In the genomic region with DNA sequence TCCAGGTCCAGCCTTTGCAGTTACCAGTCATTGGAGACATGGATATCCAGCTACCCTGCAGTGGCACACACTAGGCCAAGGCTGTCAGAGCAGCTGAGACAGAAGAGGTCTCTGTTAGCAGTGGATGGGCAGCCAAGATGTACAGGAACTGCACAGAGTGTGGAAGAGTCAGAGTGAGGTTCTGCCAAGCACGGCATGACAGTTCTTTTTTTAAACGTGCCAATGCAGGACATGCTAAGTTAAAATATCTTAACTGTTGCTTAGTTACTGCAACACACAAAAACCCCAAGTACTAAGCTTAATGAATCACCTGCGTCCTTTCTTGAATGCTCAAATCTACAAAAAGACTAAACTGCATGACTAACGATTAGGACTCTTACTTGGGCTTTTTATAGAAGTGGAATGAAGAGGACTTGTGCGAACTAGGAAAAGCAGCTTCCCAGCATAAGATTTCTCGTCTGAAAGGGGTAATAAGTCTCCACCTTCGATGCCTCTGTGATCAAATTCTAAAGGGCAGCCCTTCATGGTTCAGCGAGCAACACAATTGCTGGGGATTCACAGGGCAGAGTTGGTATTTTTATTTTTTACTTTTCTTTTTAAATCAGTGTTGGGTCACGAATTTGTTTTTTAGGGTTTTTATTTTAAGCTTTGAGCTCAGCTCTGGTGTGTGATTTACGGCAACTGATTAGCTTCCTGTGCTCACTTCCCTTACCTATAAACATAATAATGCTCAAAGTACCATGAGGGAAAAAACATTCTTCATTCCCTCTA, we compare ENCODE assay signal across 8 cellular contexts. TPM values are rescaled to one million over a fixed set of nuclear protein-coding genes. Genes with fewer than 3 reads are reported as not detected.
DNase-seq lines count a peak whose midpoint lies in the region; ATAC-seq and TF ChIP-seq lines count a peak whose summit lies in the region.

No MANE protein-coding gene starts in this region.

- H3K27me3 ChIP-seq in Karpas-422 (ENCODE audit: low read length): no peaks in the 10 kb centered on the region

- H3K4me1 ChIP-seq in Karpas-422 (ENCODE audit: low read length): peaks cover 36% of the 10 kb centered on the region

- no peak overlapping the region for H2AFZ ChIP-seq in Karpas-422 (ENCODE audit: low read length)

- H3K4me3 ChIP-seq in GM08714 (ENCODE audit: low read length) (peak overlapping the region; percentile 47; the same call in 1 of the 2 replicates), Karpas-422 (ENCODE audit: low read length) (peak overlapping the region; percentile 1; the same call in 1 of the 2 replicates), lower leg skin (ENCODE audit: low read depth, poor library complexity, severe bottlenecking) (no peak overlapping the region)

- H3K9me2 ChIP-seq in Karpas-422 (replicated peaks; ENCODE audit: insufficient read depth, low read length): no peaks in the 10 kb centered on the region

- H3K36me3 ChIP-seq in Karpas-422 (ENCODE audit: insufficient read depth, low read length): peaks cover 4% of the 10 kb centered on the region; the same call in 1 of the 2 replicates

- ATAC-seq in GM21515 (IDR thresholded peaks at IDR 0.05; ENCODE audit: unreplicated experiment): peak; percentile 32

- no peaks in the 10 kb centered on the region for H3K9me3 ChIP-seq in Karpas-422 (ENCODE audit: low read length)

- H3K27ac ChIP-seq in Karpas-422 (ENCODE audit: low read length): peak overlapping the region; percentile 52

- DNase-seq in Karpas-422: peak; percentile 69
- DNase-seq in amygdala (lab: John Stamatoyannopoulos, UW): peak in 42 of 56 donors; percentile 4 to 72 (median 27)
- peak; percentile 70 for DNase-seq in hepatic stellate cell (ENCODE audit: low spot score)
- DNase-seq in stimulated activated CD8-positive, alpha-beta memory T cell treated with anti-CD3 and anti-CD28 coated beads, Interleukin-4, amount 100 ng/mL, for 48 hours: peak; percentile 37
- no peak for DNase-seq in ecto neural progenitor cell (ENCODE audit: low spot score)
- no peak for DNase-seq in lower leg skin (ENCODE audit: low spot score in 2 of 2)

- WGBS in lower leg skin, 2 donors: 11 to 13% methylated on average over 10 of the region's 10 CpGs

- H3K4me2 ChIP-seq in Karpas-422 (ENCODE audit: low read depth, low read length, poor library complexity, severe bottlenecking): peak overlapping the region; percentile 45

- intact Hi-C loops in lower leg skin (cut with DNase I; ENCODE audit: low total_unique reads): no loop called here

- TF ChIP-seq POLR2A in lower leg skin (IDR thresholded peaks at IDR 0.05): no peak

- no peaks in the 10 kb centered on the region for H4K20me1 ChIP-seq in Karpas-422 (ENCODE audit: insufficient read depth, low read depth, low read length)

- no peak for TF ChIP-seq CTCF in lower leg skin (IDR thresholded peaks at IDR 0.05)

- H3K79me2 ChIP-seq in Karpas-422 (ENCODE audit: low read length): no peaks in the 10 kb centered on the region

- peak overlapping the region; percentile 36 for H3K9ac ChIP-seq in Karpas-422 (ENCODE audit: low read length)

RNA-seq across cellular contexts. Expression of gene MAPK1IP1L, which starts 20.6 kb away (rescaled TPM):
- total RNA-seq in Karpas-422 (2014; rRNA removed; shearing (Covaris generic); ENCODE audit: low replicate concordance): 31.8 and 111 TPM in 2 replicates
- total RNA-seq in lower leg skin: 10 to 100 TPM; 36.8 to 73.7 (median 54.0) TPM

RNA-seq across cellular contexts. Expression of gene SOCS4, which starts 45.0 kb away (rescaled TPM):
- 20.2 and 50.3 TPM in 2 replicates for total RNA-seq in Karpas-422 (2014; rRNA removed; shearing (Covaris generic); ENCODE audit: low replicate concordance)
- total RNA-seq in lower leg skin: 1 to 10 TPM; 6.9 to 9.3 (median 7.5) TPM

RNA-seq across cellular contexts. Expression of gene WDHD1, which starts 45.2 kb away (rescaled TPM):
- 14.0 and 31.2 TPM in 2 replicates for total RNA-seq in Karpas-422 (2014; rRNA removed; shearing (Covaris generic); ENCODE audit: low replicate concordance)
- 1 to 10 TPM; 1.1 to 3.8 (median 2.3) TPM for total RNA-seq in lower leg skin

RNA-seq across cellular contexts. Expression of gene LGALS3, which starts 57.0 kb away (rescaled TPM):
- not detected in 2 replicates for total RNA-seq in Karpas-422 (2014; rRNA removed; shearing (Covaris generic); ENCODE audit: low replicate concordance)
- 100 to 1,000 TPM; 755 to 857 (median 826) TPM for total RNA-seq in lower leg skin

Comparison
In these comparisons a context has a peak if more than half of its experiments do, and no peak if none do; other contexts are left out.
1. DNase-seq: peak in Karpas-422 (single experiment), amygdala (42 of 56), hepatic stellate cell (single experiment) and stimulated activated CD8-positive, alpha-beta memory T cell treated with anti-CD3 and anti-CD28 coated beads, Interleukin-4, amount 100 ng/mL, for 48 hours (single experiment); none in ecto neural progenitor cell (single experiment) and lower leg skin (0 of 2).